ENCODE assay signal across 12 cellular contexts in the genomic region with DNA sequence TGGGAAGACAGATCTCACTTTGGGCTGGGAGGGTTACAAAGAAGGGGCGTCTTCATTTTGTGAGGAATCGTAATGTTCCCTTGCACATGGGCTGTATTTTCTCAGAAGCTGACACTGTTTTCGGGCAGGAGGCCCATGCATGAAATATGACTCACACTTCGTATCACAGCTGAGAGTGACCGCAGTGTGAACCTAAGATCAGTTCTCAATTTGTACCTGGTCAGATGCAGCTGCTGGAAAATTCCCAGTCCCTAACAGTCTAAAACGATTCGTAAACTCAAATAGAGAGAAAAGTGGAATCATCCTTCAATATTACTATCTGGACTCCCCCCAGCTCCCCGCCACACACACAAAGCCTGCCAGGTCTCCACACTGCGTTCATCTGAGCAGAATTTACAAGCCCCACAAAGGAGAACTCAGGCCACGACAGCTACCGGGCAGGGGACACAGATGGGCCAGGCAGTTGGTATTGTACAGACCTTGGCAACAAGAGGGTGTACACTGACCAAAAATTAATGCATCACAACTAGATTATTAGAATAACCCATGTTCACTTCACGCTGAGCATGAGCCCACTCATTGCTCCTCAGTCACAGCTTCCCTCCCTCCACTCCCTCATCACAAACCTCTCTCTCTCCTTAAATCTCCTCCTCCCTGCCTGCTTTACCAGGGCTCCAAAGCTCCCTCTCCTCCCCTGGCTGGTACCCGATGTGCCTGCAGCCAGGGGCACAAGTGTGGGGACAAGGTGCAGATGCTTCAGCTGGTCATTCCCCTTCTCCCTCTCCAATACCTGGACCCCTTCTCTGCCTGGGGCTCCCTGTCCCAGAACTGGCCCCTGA.
A peak's percentile ranks its signal among the peaks of the same experiment; 100 is the strongest.
DNase-seq lines count a peak whose midpoint lies in the region; ATAC-seq, FAIRE-seq and TF ChIP-seq lines count a peak whose summit lies in the region.
"Had no signal": no experiment of that assay in that cellular context is flagged by ENCODE, and none has a peak within 500 bp of the region (broad histone marks: within the 10 kb centered on the region; RNA-seq: fewer than 3 reads in every experiment).

No MANE protein-coding gene starts in this region.

- H3K4me1 ChIP-seq in K562 (replicated peaks in 1 of 2; ENCODE audit: control insufficient read depth in 2 of 2, insufficient read depth in 2 of 2, low read length in 2 of 2) = no peaks in the 10 kb centered on the region

- H3K79me2 ChIP-seq in K562 (ENCODE audit: control insufficient read depth, insufficient read depth, low read length) = no peaks in the 10 kb centered on the region

- CTCF ChIA-PET in K562 (lab: Yijun Ruan, JAX; ENCODE audit: low intra/inter-chr PET ratio) = no interaction called here
- CTCF ChIA-PET in activated CD4-positive, alpha-beta T cell treated with anti-CD3 and anti-CD28 coated beads for 36 hours (lab: Charles Lee) = no interaction called here

- no peaks in the 10 kb centered on the region for H3K9me1 ChIP-seq in K562 (ENCODE audit: control insufficient read depth, insufficient read depth, low read length)

- no peak for FAIRE-seq in K562 (lab: Jason Lieb, UNC)

- H3K9me3 Mint-ChIP-seq in nephron = peaks cover 3% of the 10 kb centered on the region
- no peaks in the 10 kb centered on the region for H3K9me3 Mint-ChIP-seq in activated CD4-positive, alpha-beta T cell treated with anti-CD3 and anti-CD28 coated beads for 36 hours (ENCODE audit: low read depth)

- no peak for TF ChIP-seq POLR2A in K562 (conservative IDR thresholded peaks at IDR 0.05)

- 0% methylated on average over 13 of the region's 13 CpGs for WGBS in K562 (ENCODE audit: insufficient coverage, low coverage, missing lambda C conversion rate)

- no peaks in the 10 kb centered on the region for H3K36me3 Mint-ChIP-seq in nephron (ENCODE audit: low read depth)
- H3K36me3 Mint-ChIP-seq in activated CD4-positive, alpha-beta T cell treated with anti-CD3 and anti-CD28 coated beads for 36 hours (ENCODE audit: low read depth) = no peaks in the 10 kb centered on the region
- H3K36me3 Mint-ChIP-seq: CD8-positive, alpha-beta memory T cell had no signal

- H3K9ac ChIP-seq in K562 (ENCODE audit: insufficient read depth in 1 of 2, low read depth in 2 of 2, low read length in 2 of 2) = no peak overlapping the region

- peak overlapping the region in 2 of 3 experiments; percentile 20 to 62 for H3K4me3 Mint-ChIP-seq in nephron
- H3K4me3 Mint-ChIP-seq in activated CD4-positive, alpha-beta T cell treated with anti-CD3 and anti-CD28 coated beads for 36 hours = no peak overlapping the region
- H3K4me3 Mint-ChIP-seq: CD8-positive, alpha-beta memory T cell had no signal

- H4K20me1 ChIP-seq in K562 (replicated peaks; ENCODE audit: control insufficient read depth, insufficient read depth, low read length) = peaks cover 4% of the 10 kb centered on the region; the same call in 1 of the 2 replicates

- no TSS peak for BruUV-seq in K562 (replicated peaks; lab: Mats Ljungman, UMichigan)

- TF ChIP-seq CTCF in K562 (IDR thresholded peaks at IDR 0.05 in 2 of 3, conservative IDR thresholded peaks at IDR 0.05 in 1 of 3; ENCODE audit: insufficient read depth in 2 of 3, low read depth in 1 of 3, low read length in 3 of 3) (no peak), nephron (IDR thresholded peaks at IDR 0.05; ENCODE audit: unreplicated experiment in 3 of 3) (no peak)

- H3K4me2 ChIP-seq in K562 (ENCODE audit: insufficient read depth, low read length) = no peak overlapping the region

- H3K27ac ChIP-seq in K562 (ENCODE audit: extremely low read depth, low read depth, low read length) = no peak overlapping the region

- H3K4me3 ChIP-seq in K562 = no peak overlapping the region

- peak; percentile 61 for ATAC-seq in HG02885 (IDR thresholded peaks at IDR 0.05; ENCODE audit: poor library complexity, unreplicated experiment)
- ATAC-seq in K562 = no peak
- no peak for ATAC-seq in activated CD4-positive, alpha-beta T cell treated with anti-CD3 and anti-CD28 coated beads for 36 hours

- intact Hi-C loops in K562 (cut with micrococcal nuclease) = no loop called here
- intact Hi-C loops in activated CD4-positive, alpha-beta T cell treated with anti-CD3 and anti-CD28 coated beads for 36 hours (cut with DNase I, micrococcal nuclease) = no loop called here

- peaks cover 74% of the 10 kb centered on the region for H3K4me1 Mint-ChIP-seq in nephron
- H3K4me1 Mint-ChIP-seq in activated CD4-positive, alpha-beta T cell treated with anti-CD3 and anti-CD28 coated beads for 36 hours = peaks cover 6% of the 10 kb centered on the region
- H3K4me1 Mint-ChIP-seq: CD8-positive, alpha-beta memory T cell had no signal

- H3K27me3 ChIP-seq in K562 (ENCODE audit: control insufficient read depth in 2 of 2, insufficient read depth in 2 of 2, low read length in 2 of 2) = peaks cover 0 to 29% of the 10 kb centered on the region in 2 experiments; a peak in 4 of 5 replicates

- TF ChIP-seq EP300 in K562 (IDR thresholded peaks at IDR 0.05; ENCODE audit: low read length) = no peak

- POLR2A ChIA-PET in K562 (lab: Yijun Ruan, JAX) = interaction anchor here (0.8 to 1.1 kb wide), 3 partner anchors 27 to 279 kb away, joined by 3 to 4 read pairs (median 3); no protein-coding TSS in a partner anchor
- POLR2A ChIA-PET in activated CD4-positive, alpha-beta T cell treated with anti-CD3 and anti-CD28 coated beads for 36 hours (lab: Charles Lee) = no interaction called here

- TF ChIP-seq RAD21 in K562 (CRISPR knock-in tag; conservative IDR thresholded peaks at IDR 0.05 in 1 of 2, IDR thresholded peaks at IDR 0.05 in 1 of 2) = no peak

- H3K27me3 Mint-ChIP-seq in nephron (ENCODE audit: low read depth) = peaks cover 3% of the 10 kb centered on the region
- H3K27me3 Mint-ChIP-seq in activated CD4-positive, alpha-beta T cell treated with anti-CD3 and anti-CD28 coated beads for 36 hours = peaks cover 7% of the 10 kb centered on the region

- no peak overlapping the region for H2AFZ ChIP-seq in K562 (ENCODE audit: low read depth, low read length)

- no peaks in the 10 kb centered on the region for H3K36me3 ChIP-seq in K562 (ENCODE audit: control insufficient read depth, insufficient read depth, low read length)

- peak overlapping the region; percentile 51 to 82 (median 78) for H3K27ac Mint-ChIP-seq in nephron
- no peak overlapping the region for H3K27ac Mint-ChIP-seq in activated CD4-positive, alpha-beta T cell treated with anti-CD3 and anti-CD28 coated beads for 36 hours
- H3K27ac Mint-ChIP-seq: CD8-positive, alpha-beta memory T cell had no signal

- no peaks in the 10 kb centered on the region for H3K9me3 ChIP-seq in K562 (replicated peaks; ENCODE audit: control insufficient read depth, insufficient read depth, low read depth, low read length)

- peak; percentile 69 for DNase-seq in Daoy (ENCODE audit: low read depth)
- peak in 2 of 4 experiments; percentile 11 to 15 for DNase-seq in K562 (ENCODE audit: extremely low read depth in 1 of 4, low spot score in 3 of 4)
- no peak for DNase-seq in inferior parietal cortex (ENCODE audit: extremely low spot score)
- DNase-seq in T-helper 9 cell = no peak
- no peak for DNase-seq in midbrain (lab: John Stamatoyannopoulos, UW)
- DNase-seq in activated CD4-positive, alpha-beta T cell treated with anti-CD3 and anti-CD28 coated beads for 36 hours = no peak
- DNase-seq: activated CD8-positive, alpha-beta memory T cell treated with anti-CD3 and anti-CD28 coated beads, Interleukin-2, amount 50 U/mL, for 48 hours; CD8-positive, alpha-beta memory T cell; NCI-H1694 treated with DMSO at 0.1 percent for 48 hours; SW 1271 had no signal

- in situ Hi-C loops in K562 (cut with MboI) = no loop called here

TF ChIP-seq in K562, 482 proteins besides CTCF, POLR2A, EP300 and RAD21:
- TF ChIP-seq FOSL1 (tag; conservative IDR thresholded peaks at IDR 0.05) = peak; percentile 58; the same call in 1 of the 2 replicates
- TF ChIP-seq, protein P1, sequence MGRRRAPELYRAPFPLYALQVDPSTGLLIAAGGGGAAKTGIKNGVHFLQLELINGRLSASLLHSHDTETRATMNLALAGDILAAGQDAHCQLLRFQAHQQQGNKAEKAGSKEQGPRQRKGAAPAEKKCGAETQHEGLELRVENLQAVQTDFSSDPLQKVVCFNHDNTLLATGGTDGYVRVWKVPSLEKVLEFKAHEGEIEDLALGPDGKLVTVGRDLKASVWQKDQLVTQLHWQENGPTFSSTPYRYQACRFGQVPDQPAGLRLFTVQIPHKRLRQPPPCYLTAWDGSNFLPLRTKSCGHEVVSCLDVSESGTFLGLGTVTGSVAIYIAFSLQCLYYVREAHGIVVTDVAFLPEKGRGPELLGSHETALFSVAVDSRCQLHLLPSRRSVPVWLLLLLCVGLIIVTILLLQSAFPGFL (CRISPR knock-in tag; IDR thresholded peaks at IDR 0.05) = no peak
- TF ChIP-seq JUND (IDR thresholded peaks at IDR 0.05; ENCODE audit: borderline replicate concordance, low read depth, low read length) = peak; percentile 39; the same call in 1 of the 2 replicates
- TF ChIP-seq JUND (tag; IDR thresholded peaks at IDR 0.05; ENCODE audit: borderline replicate concordance, low read depth, low read length) = peak; percentile 31; the same call in 1 of the 3 replicates
